Comparison of ENCODE assay signal across 1 cellular context in the genomic region with DNA sequence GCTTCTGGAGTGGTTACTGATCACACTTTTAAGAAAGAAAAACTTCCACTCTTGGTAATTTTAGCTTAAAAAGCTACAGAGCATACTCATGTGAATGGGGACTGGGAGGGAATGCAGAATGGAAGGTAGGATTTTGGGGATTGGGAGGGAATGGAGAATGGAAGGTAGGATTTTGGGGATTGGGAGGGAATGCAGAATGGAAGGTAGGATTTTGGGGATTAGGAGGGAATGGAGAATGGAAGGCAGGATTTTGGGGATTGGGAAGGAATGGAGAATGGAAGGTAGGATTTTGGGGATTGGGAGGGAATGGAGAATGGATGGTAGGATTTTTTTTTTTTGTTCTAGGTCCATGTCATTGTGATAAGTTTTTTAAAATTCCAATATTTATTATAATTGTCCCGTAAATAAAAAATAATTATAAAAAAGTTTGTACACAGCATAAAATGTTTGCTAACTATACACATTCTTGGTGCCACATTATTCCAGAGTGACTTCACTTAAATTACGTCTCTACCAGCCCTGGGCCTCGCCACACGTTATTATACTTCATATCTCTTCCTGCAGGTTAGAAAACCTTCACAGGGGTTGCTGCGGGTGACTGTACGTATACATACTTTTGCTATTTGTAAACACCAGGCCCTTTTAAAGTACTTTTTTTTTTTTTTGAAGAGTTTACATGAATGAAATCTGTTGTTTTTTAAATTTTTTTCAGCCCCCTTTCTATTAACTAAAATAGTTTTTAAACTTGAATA.
A peak's percentile ranks its signal among the peaks of the same experiment; 100 is the strongest.
TF ChIP-seq lines count a peak whose summit lies in the region.

No MANE protein-coding gene starts in this region.

TF ChIP-seq in K562, 482 proteins besides CTCF, POLR2A, EP300 and RAD21 (continued from another document):
- TF ChIP-seq, protein P1, sequence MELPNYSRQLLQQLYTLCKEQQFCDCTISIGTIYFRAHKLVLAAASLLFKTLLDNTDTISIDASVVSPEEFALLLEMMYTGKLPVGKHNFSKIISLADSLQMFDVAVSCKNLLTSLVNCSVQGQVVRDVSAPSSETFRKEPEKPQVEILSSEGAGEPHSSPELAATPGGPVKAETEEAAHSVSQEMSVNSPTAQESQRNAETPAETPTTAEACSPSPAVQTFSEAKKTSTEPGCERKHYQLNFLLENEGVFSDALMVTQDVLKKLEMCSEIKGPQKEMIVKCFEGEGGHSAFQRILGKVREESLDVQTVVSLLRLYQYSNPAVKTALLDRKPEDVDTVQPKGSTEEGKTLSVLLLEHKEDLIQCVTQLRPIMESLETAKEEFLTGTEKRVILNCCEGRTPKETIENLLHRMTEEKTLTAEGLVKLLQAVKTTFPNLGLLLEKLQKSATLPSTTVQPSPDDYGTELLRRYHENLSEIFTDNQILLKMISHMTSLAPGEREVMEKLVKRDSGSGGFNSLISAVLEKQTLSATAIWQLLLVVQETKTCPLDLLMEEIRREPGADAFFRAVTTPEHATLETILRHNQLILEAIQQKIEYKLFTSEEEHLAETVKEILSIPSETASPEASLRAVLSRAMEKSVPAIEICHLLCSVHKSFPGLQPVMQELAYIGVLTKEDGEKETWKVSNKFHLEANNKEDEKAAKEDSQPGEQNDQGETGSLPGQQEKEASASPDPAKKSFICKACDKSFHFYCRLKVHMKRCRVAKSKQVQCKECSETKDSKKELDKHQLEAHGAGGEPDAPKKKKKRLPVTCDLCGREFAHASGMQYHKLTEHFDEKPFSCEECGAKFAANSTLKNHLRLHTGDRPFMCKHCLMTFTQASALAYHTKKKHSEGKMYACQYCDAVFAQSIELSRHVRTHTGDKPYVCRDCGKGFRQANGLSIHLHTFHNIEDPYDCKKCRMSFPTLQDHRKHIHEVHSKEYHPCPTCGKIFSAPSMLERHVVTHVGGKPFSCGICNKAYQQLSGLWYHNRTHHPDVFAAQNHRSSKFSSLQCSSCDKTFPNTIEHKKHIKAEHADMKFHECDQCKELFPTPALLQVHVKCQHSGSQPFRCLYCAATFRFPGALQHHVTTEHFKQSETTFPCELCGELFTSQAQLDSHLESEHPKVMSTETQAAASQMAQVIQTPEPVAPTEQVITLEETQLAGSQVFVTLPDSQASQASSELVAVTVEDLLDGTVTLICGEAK (IDR thresholded peaks at IDR 0.05) = no peak
- TF ChIP-seq, protein P1 (CRISPR knock-in tag; IDR thresholded peaks at IDR 0.05) = no peak
- TF ChIP-seq, protein P2, sequence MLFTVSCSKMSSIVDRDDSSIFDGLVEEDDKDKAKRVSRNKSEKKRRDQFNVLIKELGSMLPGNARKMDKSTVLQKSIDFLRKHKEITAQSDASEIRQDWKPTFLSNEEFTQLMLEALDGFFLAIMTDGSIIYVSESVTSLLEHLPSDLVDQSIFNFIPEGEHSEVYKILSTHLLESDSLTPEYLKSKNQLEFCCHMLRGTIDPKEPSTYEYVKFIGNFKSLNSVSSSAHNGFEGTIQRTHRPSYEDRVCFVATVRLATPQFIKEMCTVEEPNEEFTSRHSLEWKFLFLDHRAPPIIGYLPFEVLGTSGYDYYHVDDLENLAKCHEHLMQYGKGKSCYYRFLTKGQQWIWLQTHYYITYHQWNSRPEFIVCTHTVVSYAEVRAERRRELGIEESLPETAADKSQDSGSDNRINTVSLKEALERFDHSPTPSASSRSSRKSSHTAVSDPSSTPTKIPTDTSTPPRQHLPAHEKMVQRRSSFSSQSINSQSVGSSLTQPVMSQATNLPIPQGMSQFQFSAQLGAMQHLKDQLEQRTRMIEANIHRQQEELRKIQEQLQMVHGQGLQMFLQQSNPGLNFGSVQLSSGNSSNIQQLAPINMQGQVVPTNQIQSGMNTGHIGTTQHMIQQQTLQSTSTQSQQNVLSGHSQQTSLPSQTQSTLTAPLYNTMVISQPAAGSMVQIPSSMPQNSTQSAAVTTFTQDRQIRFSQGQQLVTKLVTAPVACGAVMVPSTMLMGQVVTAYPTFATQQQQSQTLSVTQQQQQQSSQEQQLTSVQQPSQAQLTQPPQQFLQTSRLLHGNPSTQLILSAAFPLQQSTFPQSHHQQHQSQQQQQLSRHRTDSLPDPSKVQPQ (CRISPR knock-in tag; IDR thresholded peaks at IDR 0.05; ENCODE audit: borderline replicate concordance) = no peak
- TF ChIP-seq NCOA1 (IDR thresholded peaks at IDR 0.05; ENCODE audit: low read depth) = no peak
- TF ChIP-seq, protein P3, sequence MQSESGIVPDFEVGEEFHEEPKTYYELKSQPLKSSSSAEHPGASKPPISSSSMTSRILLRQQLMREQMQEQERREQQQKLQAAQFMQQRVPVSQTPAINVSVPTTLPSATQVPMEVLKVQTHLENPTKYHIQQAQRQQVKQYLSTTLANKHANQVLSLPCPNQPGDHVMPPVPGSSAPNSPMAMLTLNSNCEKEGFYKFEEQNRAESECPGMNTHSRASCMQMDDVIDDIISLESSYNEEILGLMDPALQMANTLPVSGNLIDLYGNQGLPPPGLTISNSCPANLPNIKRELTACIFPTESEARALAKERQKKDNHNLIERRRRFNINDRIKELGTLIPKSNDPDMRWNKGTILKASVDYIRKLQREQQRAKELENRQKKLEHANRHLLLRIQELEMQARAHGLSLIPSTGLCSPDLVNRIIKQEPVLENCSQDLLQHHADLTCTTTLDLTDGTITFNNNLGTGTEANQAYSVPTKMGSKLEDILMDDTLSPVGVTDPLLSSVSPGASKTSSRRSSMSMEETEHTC (IDR thresholded peaks at IDR 0.05) = no peak
- TF ChIP-seq ZNF668 (CRISPR knock-in tag; IDR thresholded peaks at IDR 0.05) = no peak
- no peak for TF ChIP-seq CAMTA2 (CRISPR knock-in tag; conservative IDR thresholded peaks at IDR 0.05)
- TF ChIP-seq PCBP2 (IDR thresholded peaks at IDR 0.05; ENCODE audit: low read depth, low read length, poor library complexity, severe bottlenecking) = peak; percentile 90
- no peak for TF ChIP-seq E2F3 (CRISPR knock-in tag; IDR thresholded peaks at IDR 0.05)
- no peak for TF ChIP-seq MTA2 (IDR thresholded peaks at IDR 0.05; ENCODE audit: low read depth)
- TF ChIP-seq, protein P4, sequence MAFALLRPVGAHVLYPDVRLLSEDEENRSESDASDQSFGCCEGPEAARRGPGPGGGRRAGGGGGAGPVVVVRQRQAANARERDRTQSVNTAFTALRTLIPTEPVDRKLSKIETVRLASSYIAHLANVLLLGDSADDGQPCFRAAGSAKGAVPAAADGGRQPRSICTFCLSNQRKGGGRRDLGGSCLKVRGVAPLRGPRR (CRISPR knock-in tag; IDR thresholded peaks at IDR 0.05) = no peak
- peak; percentile 59 for TF ChIP-seq HNRNPK (IDR thresholded peaks at IDR 0.05; ENCODE audit: low read depth, low read length, poor library complexity, severe bottlenecking)
- TF ChIP-seq, protein P5, sequence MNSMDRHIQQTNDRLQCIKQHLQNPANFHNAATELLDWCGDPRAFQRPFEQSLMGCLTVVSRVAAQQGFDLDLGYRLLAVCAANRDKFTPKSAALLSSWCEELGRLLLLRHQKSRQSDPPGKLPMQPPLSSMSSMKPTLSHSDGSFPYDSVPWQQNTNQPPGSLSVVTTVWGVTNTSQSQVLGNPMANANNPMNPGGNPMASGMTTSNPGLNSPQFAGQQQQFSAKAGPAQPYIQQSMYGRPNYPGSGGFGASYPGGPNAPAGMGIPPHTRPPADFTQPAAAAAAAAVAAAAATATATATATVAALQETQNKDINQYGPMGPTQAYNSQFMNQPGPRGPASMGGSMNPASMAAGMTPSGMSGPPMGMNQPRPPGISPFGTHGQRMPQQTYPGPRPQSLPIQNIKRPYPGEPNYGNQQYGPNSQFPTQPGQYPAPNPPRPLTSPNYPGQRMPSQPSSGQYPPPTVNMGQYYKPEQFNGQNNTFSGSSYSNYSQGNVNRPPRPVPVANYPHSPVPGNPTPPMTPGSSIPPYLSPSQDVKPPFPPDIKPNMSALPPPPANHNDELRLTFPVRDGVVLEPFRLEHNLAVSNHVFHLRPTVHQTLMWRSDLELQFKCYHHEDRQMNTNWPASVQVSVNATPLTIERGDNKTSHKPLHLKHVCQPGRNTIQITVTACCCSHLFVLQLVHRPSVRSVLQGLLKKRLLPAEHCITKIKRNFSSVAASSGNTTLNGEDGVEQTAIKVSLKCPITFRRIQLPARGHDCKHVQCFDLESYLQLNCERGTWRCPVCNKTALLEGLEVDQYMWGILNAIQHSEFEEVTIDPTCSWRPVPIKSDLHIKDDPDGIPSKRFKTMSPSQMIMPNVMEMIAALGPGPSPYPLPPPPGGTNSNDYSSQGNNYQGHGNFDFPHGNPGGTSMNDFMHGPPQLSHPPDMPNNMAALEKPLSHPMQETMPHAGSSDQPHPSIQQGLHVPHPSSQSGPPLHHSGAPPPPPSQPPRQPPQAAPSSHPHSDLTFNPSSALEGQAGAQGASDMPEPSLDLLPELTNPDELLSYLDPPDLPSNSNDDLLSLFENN (IDR thresholded peaks at IDR 0.05; ENCODE audit: low read depth in 2 of 2, low read length in 2 of 2) = no peak
TF ChIP-seq in K562: peak in this region for 3.
